In genomic region chr15:78265137-78265460, GRCh38 we compare ENCODE assay signal across 11 cellular contexts. TPM values are rescaled to one million over a fixed set of nuclear protein-coding genes. Genes with fewer than 3 reads are reported as not detected.
A peak's percentile ranks its signal among the peaks of the same experiment; 100 is the strongest.
DNase-seq lines count a peak whose midpoint lies in the region; ATAC-seq and TF ChIP-seq lines count a peak whose summit lies in the region.
"Had no signal": no experiment of that assay in that cellular context is flagged by ENCODE, and none has a peak within 500 bp of the region (broad histone marks: within the 10 kb centered on the region; RNA-seq: fewer than 3 reads in every experiment).

No MANE protein-coding gene starts in this region.

- H3K4me3 ChIP-seq in AG04449 (ENCODE audit: low read depth, low read length), result peak overlapping the region; percentile 43
- 0 out of 2 replicates have a peak overlapping the region, but pooled peaks have one; percentile 31 for H3K4me3 ChIP-seq in MM.1S (ENCODE audit: low read length)
- peak overlapping the region; percentile 84 for H3K4me3 ChIP-seq in endocrine pancreas (ENCODE audit: control insufficient read depth, insufficient read depth, low read length)

- peak overlapping the region; percentile 84 to 94 (median 90) for H3K4me3 Mint-ChIP-seq in naive thymus-derived CD8-positive, alpha-beta T cell

- no peaks in the 10 kb centered on the region for H3K9me3 ChIP-seq in MM.1S (replicated peaks; ENCODE audit: insufficient read depth, low read length)
- no peaks in the 10 kb centered on the region for H3K9me3 ChIP-seq in endocrine pancreas (ENCODE audit: control insufficient read depth, low read length)

- H3K27me3 ChIP-seq in MM.1S (replicated peaks; ENCODE audit: insufficient read depth, low read length), result peaks cover 10% of the 10 kb centered on the region
- no peaks in the 10 kb centered on the region for H3K27me3 ChIP-seq in endocrine pancreas (ENCODE audit: control insufficient read depth, insufficient read depth, low read length)

- H3K27me3 Mint-ChIP-seq in naive thymus-derived CD8-positive, alpha-beta T cell, result no peaks in the 10 kb centered on the region

- CTCF ChIA-PET in AG04449 (lab: Yijun Ruan, JAX), result interaction anchor here (0.9 to 8.1 kb wide), 9 partner anchors 8 to 298 kb away, joined by 3 to 37 read pairs (median 6); no protein-coding TSS in a partner anchor
- CTCF ChIA-PET in RWPE1 (lab: Yijun Ruan, JAX), result interaction anchor here (1.0 kb wide), 1 partner anchor 174 kb away, joined by 3 read pairs; no protein-coding TSS in a partner anchor

- H3K9me2 ChIP-seq in MM.1S (replicated peaks; ENCODE audit: insufficient read depth, low read length), result no peaks in the 10 kb centered on the region

- H3K36me3 ChIP-seq in MM.1S (replicated peaks; ENCODE audit: insufficient read depth, low read length) (no peaks in the 10 kb centered on the region), endocrine pancreas (ENCODE audit: control insufficient read depth, insufficient read depth, low read length) (no peaks in the 10 kb centered on the region)

- peak overlapping the region; percentile 61; the same call in 1 of the 2 replicates for H2AFZ ChIP-seq in MM.1S (ENCODE audit: low read length)

- H3K27ac ChIP-seq in MM.1S (ENCODE audit: low read length) (no peak overlapping the region), RWPE1 (no peak overlapping the region)

- H4K20me1 ChIP-seq in MM.1S (ENCODE audit: insufficient read depth, low read length), result no peaks in the 10 kb centered on the region

- H3K36me3 Mint-ChIP-seq in naive thymus-derived CD8-positive, alpha-beta T cell, result peaks cover 0 to 6% (median 0%) of the 10 kb centered on the region in 3 donors

- no peaks in the 10 kb centered on the region for H3F3A ChIP-seq in MM.1S (ENCODE audit: insufficient read depth, low read length)

- DNase-seq in AG04449 (ENCODE audit: low read depth, low spot score) (no peak), MM.1S (no peak), RWPE1 (ENCODE audit: low spot score) (no peak), DMS153 (lab: John Stamatoyannopoulos, UW) (no peak), NCI-H748 (lab: John Stamatoyannopoulos, UW; ENCODE audit: unreplicated experiment) (no peak)
- no peak for DNase-seq in naive thymus-derived CD8-positive, alpha-beta T cell
- DNase-seq: NCI-H2081 treated with DMSO at 0.1 percent for 48 hours had no signal

- peak overlapping the region; percentile 55; the same call in 1 of the 2 replicates for H3K4me2 ChIP-seq in MM.1S (ENCODE audit: low read depth, low read length)

- H3K4me1 Mint-ChIP-seq in naive thymus-derived CD8-positive, alpha-beta T cell, result peaks cover 21 to 42% (median 33%) of the 10 kb centered on the region in 4 donors

- H3K9ac ChIP-seq in MM.1S (ENCODE audit: low read length) (no peak overlapping the region), endocrine pancreas (ENCODE audit: control insufficient read depth, insufficient read depth, low read length) (peak overlapping the region; percentile 47)

- H3K4me1 ChIP-seq in MM.1S (ENCODE audit: low read length) (no peaks in the 10 kb centered on the region), endocrine pancreas (ENCODE audit: control insufficient read depth, insufficient read depth, low read length) (peaks cover 6% of the 10 kb centered on the region)

- POLR2A ChIA-PET in AG04449 (lab: Yijun Ruan, JAX) (interaction anchor here (0.7 to 1.3 kb wide), 2 partner anchors 34 to 236 kb away, joined by 3 to 4 read pairs; partner anchors contain the start of gene SKIC8), RWPE1 (lab: Yijun Ruan, JAX; ENCODE audit: low non-redundant PET) (no interaction called here)
- POLR2A ChIA-PET in naive thymus-derived CD8-positive, alpha-beta T cell (lab: Charles Lee), result interaction anchor here (0.6 to 3.3 kb wide), 12 partner anchors 8 to 1322 kb away, joined by 3 to 53 read pairs (median 5); partner anchors contain the start of genes CIB2, IDH3A, IREB2 and SKIC8

- ATAC-seq in naive thymus-derived CD8-positive, alpha-beta T cell, result no peak
- no peak for ATAC-seq in HG03095 (IDR thresholded peaks at IDR 0.05; ENCODE audit: unreplicated experiment)

- H3K79me2 ChIP-seq in MM.1S (ENCODE audit: low read length), result no peaks in the 10 kb centered on the region

- H3K27ac Mint-ChIP-seq in naive thymus-derived CD8-positive, alpha-beta T cell, result peak overlapping the region; percentile 80 to 98 (median 94)

- H3K9me3 Mint-ChIP-seq in naive thymus-derived CD8-positive, alpha-beta T cell, result no peaks in the 10 kb centered on the region

- TF ChIP-seq CTCF in AG04449 (IDR thresholded peaks at IDR 0.05; ENCODE audit: insufficient read depth, low read length, missing control alignments), result no peak
- TF ChIP-seq CTCF in MM.1S (IDR thresholded peaks at IDR 0.05; ENCODE audit: low read length), result no peak
- TF ChIP-seq CTCF in RWPE1 (conservative IDR thresholded peaks at IDR 0.05; ENCODE audit: low read depth), result no peak

RNA-seq across cellular contexts. Expression of gene DNAJA4, which starts 0.7 kb away (rescaled TPM):
- 10 to 100 TPM; 51.4 to 55.1 TPM for total RNA-seq in naive thymus-derived CD8-positive, alpha-beta T cell
- polyA plus RNA-seq in naive thymus-derived CD8-positive, alpha-beta T cell, result 10 to 100 TPM in 1 of 3 donors, 1 to 10 TPM in 2; 7.9 to 15.6 (median 9.1) TPM

RNA-seq across cellular contexts. Expression of gene ACSBG1, which starts 30.7 kb away (rescaled TPM):
- not detected for total RNA-seq in naive thymus-derived CD8-positive, alpha-beta T cell
- under 1 TPM in 2 of 3 donors, not detected in 1; 0.05 to 0.11 TPM for polyA plus RNA-seq in naive thymus-derived CD8-positive, alpha-beta T cell
- total RNA-seq: Daoy, subcutaneous adipose tissue had no signal

RNA-seq across cellular contexts. Expression of gene SKIC8, which starts 34.3 kb away (rescaled TPM):
- 10 to 100 TPM; 45.3 to 49.7 TPM for total RNA-seq in naive thymus-derived CD8-positive, alpha-beta T cell
- polyA plus RNA-seq in naive thymus-derived CD8-positive, alpha-beta T cell, result 100 to 1,000 TPM in 2 of 3 donors, 10 to 100 TPM in 1; 98.8 to 117 (median 107) TPM

Comparison
In these comparisons a context has a peak if more than half of its experiments do, and no peak if none do; other contexts are left out.
1. H3K4me3 ChIP-seq: peak in every context shown above with its lines; median percentile 84 in endocrine pancreas; 43 in AG04449; 31 in MM.1S.